Comparison of ENCODE assay signal across 17 cellular contexts in genomic region chr11:129268371-129268770, GRCh38.
DNase-seq lines count a peak whose midpoint lies in the region; ATAC-seq and TF ChIP-seq lines count a peak whose summit lies in the region.
"Had no signal": no experiment of that assay in that cellular context is flagged by ENCODE, and none has a peak within 500 bp of the region (broad histone marks: within the 10 kb centered on the region; RNA-seq: fewer than 3 reads in every experiment).

No MANE protein-coding gene starts in this region.

- H3K4me1 Mint-ChIP-seq in mesothelial cell of epicardium (peaks cover 12% of the 10 kb centered on the region), T-cell (peaks cover 8 to 28% (median 24%) of the 10 kb centered on the region in 3 donors)

- WGBS in testis, 2 donors: 62 to 81% methylated on average over 3 of the region's 3 CpGs

- H3K36me3 ChIP-seq in A673 (ENCODE audit: insufficient read depth, low read length, poor library complexity, severe bottlenecking) (no peaks in the 10 kb centered on the region), SJCRH30 (no peaks in the 10 kb centered on the region), testis (ENCODE audit: low read depth, missing control alignments) (no peaks in the 10 kb centered on the region)

- H3K4me3 Mint-ChIP-seq in mesothelial cell of epicardium (no peak overlapping the region), T-cell (no peak overlapping the region)

- H3K27ac ChIP-seq in A673 (ENCODE audit: low read depth, low read length, poor library complexity, severe bottlenecking) (peak overlapping the region; percentile 68), SJCRH30 (peak overlapping the region; percentile 56), testis (no peak overlapping the region)

- peak; percentile 86 for DNase-seq in A673 (ENCODE audit: low spot score)
- DNase-seq in HEK293T (ENCODE audit: extremely low spot score): no peak
- DNase-seq in SJCRH30: peak; percentile 35 to 66
- no peak for DNase-seq in mesothelial cell of epicardium (ENCODE audit: low spot score in 2 of 2, unreplicated experiment in 2 of 2)
- no peak for DNase-seq in testis
- DNase-seq in T-cell: no peak
- DNase-seq in activated CD8-positive, alpha-beta memory T cell treated with anti-CD3 and anti-CD28 coated beads, Interleukin-2, amount 50 U/mL, for 48 hours: no peak
- DNase-seq: C1 segment of cervical spinal cord, DMS153, H7, IMR-90, Karpas-422, MM.1S, NCI-H1092 treated with DMSO at 0.1 percent for 48 hours, NCI-H2081 treated with DMSO at 0.1 percent for 48 hours, NCI-H774 had no signal

- peaks cover 24% of the 10 kb centered on the region for H3K4me1 ChIP-seq in A673 (ENCODE audit: insufficient read depth, low read length, poor library complexity, severe bottlenecking)
- H3K4me1 ChIP-seq in SJCRH30: peaks cover 11% of the 10 kb centered on the region
- H3K4me1 ChIP-seq in testis: peaks cover 4% of the 10 kb centered on the region

- H3K9me3 Mint-ChIP-seq in mesothelial cell of epicardium (peaks cover under 1% of the 10 kb centered on the region), T-cell (no peaks in the 10 kb centered on the region)

- CTCF ChIA-PET in A673 (lab: Charles Lee) (interaction anchor here (1.3 kb wide), 1 partner anchor 63 kb away, joined by 5 read pairs; no protein-coding TSS in a partner anchor), HEK293T (lab: Yijun Ruan, JAX) (interaction anchor here (0.6 kb wide), 1 partner anchor 64 kb away, joined by 3 read pairs; no protein-coding TSS in a partner anchor), T-cell (lab: Charles Lee) (no interaction called here)

- peak overlapping the region; percentile 67 for H3K27ac Mint-ChIP-seq in mesothelial cell of epicardium
- no peak overlapping the region for H3K27ac Mint-ChIP-seq in T-cell

- TF ChIP-seq CTCF in A673 (conservative IDR thresholded peaks at IDR 0.05; ENCODE audit: low read depth, low read length): no peak
- TF ChIP-seq CTCF in mesothelial cell of epicardium (IDR thresholded peaks at IDR 0.05; ENCODE audit: unreplicated experiment): no peak
- TF ChIP-seq CTCF in testis (IDR thresholded peaks at IDR 0.05): no peak

- no peak for TF ChIP-seq POLR2A in testis (IDR thresholded peaks at IDR 0.05)

- H3K27me3 ChIP-seq in A673 (replicated peaks; ENCODE audit: insufficient read depth, low read depth, low read length, poor library complexity) (no peaks in the 10 kb centered on the region), SJCRH30 (no peaks in the 10 kb centered on the region), testis (no peaks in the 10 kb centered on the region)

- BruUV-seq in A673 (replicated peaks; lab: Mats Ljungman, UMichigan): no TSS peak

- intact Hi-C loops in A673 (cut with micrococcal nuclease; ENCODE audit: unreplicated experiment): no loop called here
- intact Hi-C loops in testis (cut with DNase I; ENCODE audit: low total_unique reads): no loop called here

- no peak for ATAC-seq in T-cell (replicated peaks in 1 of 4)
- ATAC-seq: SK-N-SH treated with all-trans-retinoic acid at 6 μM for 48 hours had no signal

- POLR2A ChIA-PET in A673 (lab: Charles Lee; ENCODE audit: low non-redundant PET) (no interaction called here), HEK293T (lab: Yijun Ruan, JAX) (no interaction called here), T-cell (lab: Charles Lee) (interaction anchor here in 1 of 2 donors (0.5 to 0.7 kb wide), 2 partner anchors 57 to 1662 kb away, joined by 11 to 18 read pairs; no protein-coding TSS in a partner anchor)

- H3K36me3 Mint-ChIP-seq in mesothelial cell of epicardium: peaks cover 1% of the 10 kb centered on the region
- H3K36me3 Mint-ChIP-seq in T-cell: no peaks in the 10 kb centered on the region

- H3K4me3 ChIP-seq in A673 (ENCODE audit: low read depth, low read length, poor library complexity, severe bottlenecking) (peak overlapping the region; percentile 3), SJCRH30 (peak overlapping the region; percentile 23), testis (no peak overlapping the region)

- no peaks in the 10 kb centered on the region for H3K27me3 Mint-ChIP-seq in mesothelial cell of epicardium (ENCODE audit: low read depth)
- peaks cover 0 to 4% of the 10 kb centered on the region in 2 donors for H3K27me3 Mint-ChIP-seq in T-cell

- H3K9me3 ChIP-seq in A673 (ENCODE audit: low read depth, low read length, poor library complexity, severe bottlenecking) (no peaks in the 10 kb centered on the region), SJCRH30 (replicated peaks) (no peaks in the 10 kb centered on the region), testis (no peaks in the 10 kb centered on the region)

TF ChIP-seq in HEK293T, 16 proteins besides CTCF, POLR2A, EP300 and RAD21:
- TF ChIP-seq SP1 (IDR thresholded peaks at IDR 0.05) (no peak), SUZ12 (IDR thresholded peaks at IDR 0.05) (no peak), LEF1 (IDR thresholded peaks at IDR 0.05; ENCODE audit: borderline replicate concordance) (no peak), ZNF384 (IDR thresholded peaks at IDR 0.05) (peak; percentile 32; the same call in 1 of the 2 replicates), ARNT (IDR thresholded peaks at IDR 0.05) (no peak), TARDBP (IDR thresholded peaks at IDR 0.05) (no peak), CTBP1 (IDR thresholded peaks at IDR 0.05; ENCODE audit: borderline replicate concordance) (no peak)

Comparison
In these comparisons a context has a peak if more than half of its experiments do, and no peak if none do; other contexts are left out.
1. DNase-seq: peak in A673 (single experiment) and SJCRH30 (2 of 2); none in HEK293T (single experiment), mesothelial cell of epicardium (0 of 2), testis (single experiment), T-cell (0 of 34) and activated CD8-positive, alpha-beta memory T cell treated with anti-CD3 and anti-CD28 coated beads, Interleukin-2, amount 50 U/mL, for 48 hours (single experiment).
2. H3K27ac ChIP-seq: peak in A673 (single experiment) and SJCRH30 (single experiment); none in testis (0 of 2).
3. H3K4me3 ChIP-seq: peak in A673 (single experiment) and SJCRH30 (single experiment); none in testis (0 of 2).
4. CTCF ChIA-PET loops: an anchor here in A673 (1.3 kb wide) and HEK293T (0.6 kb wide); none called in T-cell.